In the genomic region with DNA sequence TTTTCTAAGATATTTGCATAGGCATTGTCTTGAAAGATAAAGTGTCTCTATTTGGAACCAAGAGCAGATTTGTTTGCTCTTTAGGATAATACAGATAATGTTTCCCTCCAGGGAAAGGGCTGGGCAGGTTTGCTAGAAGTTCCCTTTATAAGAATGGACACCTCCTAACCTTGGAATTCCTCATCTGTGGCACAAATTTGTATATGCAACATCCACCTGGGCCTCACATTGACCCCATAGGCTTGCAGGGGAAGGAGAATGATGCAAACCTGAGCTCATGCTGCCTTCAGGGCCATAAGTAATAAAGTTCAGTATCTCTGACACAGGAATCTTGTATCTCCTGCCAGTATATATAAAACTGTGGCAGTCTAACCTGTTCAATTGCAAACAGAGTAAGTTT, we compare ENCODE assay signal across 20 cellular contexts.
"Had no signal": no experiment of that assay in that cellular context is flagged by ENCODE, and none has a peak within 500 bp of the region (broad histone marks: within the 10 kb centered on the region; RNA-seq: fewer than 3 reads in every experiment).

No MANE protein-coding gene starts in this region.

- ATAC-seq: activated CD4-positive, alpha-beta T cell treated with anti-CD3 and anti-CD28 coated beads for 36 hours; mucosa of descending colon; naive thymus-derived CD8-positive, alpha-beta T cell had no signal

- H3K36me3 Mint-ChIP-seq: activated naive CD4-positive, alpha-beta T cell treated with anti-CD3 and anti-CD28 coated beads, Interleukin-2, amount 50 U/mL, for 24 hours; memory B cell; naive thymus-derived CD8-positive, alpha-beta T cell had no signal

- H3K36me3 ChIP-seq: esophagus muscularis mucosa, left ventricle myocardium inferior, neutrophil, sigmoid colon, spleen, suprapubic skin, upper lobe of left lung, WERI-Rb-1 had no signal

- H3K4me1 Mint-ChIP-seq: activated CD4-positive, alpha-beta memory T cell treated with anti-CD3 and anti-CD28 coated beads, Interleukin-2, amount 10 ng/mL, durations not matched to agents 7 days and 5 days; activated CD4-positive, alpha-beta T cell treated with anti-CD3 and anti-CD28 coated beads for 36 hours; activated naive CD4-positive, alpha-beta T cell treated with anti-CD3 and anti-CD28 coated beads, Interleukin-2, amount 50 U/mL, for 24 hours; memory B cell; naive thymus-derived CD8-positive, alpha-beta T cell had no signal

- H3K27ac ChIP-seq: esophagus muscularis mucosa, left ventricle myocardium inferior, neutrophil, parathyroid adenoma, sigmoid colon, spleen, suprapubic skin, upper lobe of left lung, WERI-Rb-1 had no signal

- H3K4me3 ChIP-seq: esophagus muscularis mucosa, left ventricle myocardium inferior, mucosa of descending colon, sigmoid colon, spleen, suprapubic skin, upper lobe of left lung had no signal

- H3K27ac Mint-ChIP-seq: activated CD4-positive, alpha-beta memory T cell treated with anti-CD3 and anti-CD28 coated beads, Interleukin-2, amount 10 ng/mL, durations not matched to agents 7 days and 5 days; activated CD4-positive, alpha-beta T cell treated with anti-CD3 and anti-CD28 coated beads for 36 hours; activated naive CD4-positive, alpha-beta T cell treated with anti-CD3 and anti-CD28 coated beads, Interleukin-2, amount 50 U/mL, for 24 hours; activated T-cell treated with anti-CD3 and anti-CD28 coated beads, Interleukin-2, amount 50 U/mL, for 24 hours; memory B cell; naive thymus-derived CD8-positive, alpha-beta T cell; stimulated activated naive CD8-positive, alpha-beta T cell treated with anti-CD3 and anti-CD28 coated beads, Interleukin-15, Interleukin-2, amounts not matched to agents 100 ng/mL and 50 ng/mL, for 24 hours had no signal

- H3K27me3 Mint-ChIP-seq: activated CD4-positive, alpha-beta memory T cell treated with anti-CD3 and anti-CD28 coated beads, Interleukin-2, amount 10 ng/mL, durations not matched to agents 7 days and 5 days; activated CD4-positive, alpha-beta T cell treated with anti-CD3 and anti-CD28 coated beads for 36 hours; activated naive CD4-positive, alpha-beta T cell treated with anti-CD3 and anti-CD28 coated beads, Interleukin-2, amount 50 U/mL, for 24 hours; activated T-cell treated with anti-CD3 and anti-CD28 coated beads, Interleukin-2, amount 50 U/mL, for 24 hours; memory B cell; stimulated activated naive CD8-positive, alpha-beta T cell treated with anti-CD3 and anti-CD28 coated beads, Interleukin-15, Interleukin-2, amounts not matched to agents 100 ng/mL and 50 ng/mL, for 24 hours had no signal

- H3K4me1 ChIP-seq: esophagus muscularis mucosa, left ventricle myocardium inferior, parathyroid adenoma, sigmoid colon, spleen, suprapubic skin had no signal

- DNase-seq: activated CD4-positive, alpha-beta memory T cell treated with anti-CD3 and anti-CD28 coated beads, Interleukin-2, amount 10 ng/mL, durations not matched to agents 7 days and 5 days; activated CD4-positive, alpha-beta T cell treated with anti-CD3 and anti-CD28 coated beads for 36 hours; activated T-cell treated with anti-CD3 and anti-CD28 coated beads, Interleukin-2, amount 50 U/mL, for 24 hours; caudate nucleus; hippocampal formation; left ventricle myocardium inferior; mucosa of descending colon; naive thymus-derived CD8-positive, alpha-beta T cell; sigmoid colon; spleen; T1000; upper lobe of left lung; WERI-Rb-1 had no signal

- H3K9me3 ChIP-seq: esophagus muscularis mucosa, left ventricle myocardium inferior, mucosa of descending colon, neutrophil, sigmoid colon, suprapubic skin, upper lobe of left lung had no signal

- H3K27me3 ChIP-seq: esophagus muscularis mucosa, neutrophil, sigmoid colon, spleen, suprapubic skin, upper lobe of left lung had no signal

- H3K4me3 Mint-ChIP-seq: activated CD4-positive, alpha-beta memory T cell treated with anti-CD3 and anti-CD28 coated beads, Interleukin-2, amount 10 ng/mL, durations not matched to agents 7 days and 5 days; activated CD4-positive, alpha-beta T cell treated with anti-CD3 and anti-CD28 coated beads for 36 hours; activated naive CD4-positive, alpha-beta T cell treated with anti-CD3 and anti-CD28 coated beads, Interleukin-2, amount 50 U/mL, for 24 hours; activated T-cell treated with anti-CD3 and anti-CD28 coated beads, Interleukin-2, amount 50 U/mL, for 24 hours; memory B cell; naive thymus-derived CD8-positive, alpha-beta T cell; stimulated activated naive CD8-positive, alpha-beta T cell treated with anti-CD3 and anti-CD28 coated beads, Interleukin-15, Interleukin-2, amounts not matched to agents 100 ng/mL and 50 ng/mL, for 24 hours had no signal

- H3K9me3 Mint-ChIP-seq: activated CD4-positive, alpha-beta memory T cell treated with anti-CD3 and anti-CD28 coated beads, Interleukin-2, amount 10 ng/mL, durations not matched to agents 7 days and 5 days; activated T-cell treated with anti-CD3 and anti-CD28 coated beads, Interleukin-2, amount 50 U/mL, for 24 hours had no signal
